Comparison of ENCODE assay signal across 8 cellular contexts in genomic region chr1:43706598-43707190, GRCh38. TPM values are rescaled to one million over a fixed set of nuclear protein-coding genes. Genes with fewer than 3 reads are reported as not detected.
DNase-seq lines count a peak whose midpoint lies in the region; ATAC-seq, FAIRE-seq and TF ChIP-seq lines count a peak whose summit lies in the region.

No MANE protein-coding gene starts in this region.

- peak overlapping the region; percentile 99 for H3K4me2 ChIP-seq in PC-3 (ENCODE audit: low read length)

- peak overlapping the region; percentile 82 for H3K27ac Mint-ChIP-seq in stimulated activated naive CD8-positive, alpha-beta T cell treated with anti-CD3 and anti-CD28 coated beads, Interleukin-15, Interleukin-2, amounts not matched to agents 100 ng/mL and 50 ng/mL, for 24 hours

- H3K36me3 Mint-ChIP-seq in stimulated activated naive CD8-positive, alpha-beta T cell treated with anti-CD3 and anti-CD28 coated beads, Interleukin-15, Interleukin-2, amounts not matched to agents 100 ng/mL and 50 ng/mL, for 24 hours (ENCODE audit: low read depth) = peaks cover 42% of the 10 kb centered on the region

- no peaks in the 10 kb centered on the region for H3K9me3 Mint-ChIP-seq in stimulated activated naive CD8-positive, alpha-beta T cell treated with anti-CD3 and anti-CD28 coated beads, Interleukin-15, Interleukin-2, amounts not matched to agents 100 ng/mL and 50 ng/mL, for 24 hours

- POLR2A ChIA-PET in PC-3 (lab: Charles Lee; ENCODE audit: unreplicated experiment) = interaction anchor here (0.7 to 0.8 kb wide), 2 partner anchors 57 to 436 kb away, joined by 3 to 6 read pairs; partner anchors contain the start of gene KDM4A

- H3K36me3 ChIP-seq in BE2C (peaks cover 4% of the 10 kb centered on the region; the same call in 1 of the 2 replicates), PC-3 (ENCODE audit: low read depth, low read length) (peaks cover 25% of the 10 kb centered on the region)

- intact Hi-C loops in PC-3 (cut with micrococcal nuclease) = loop anchor here (2.0 to 5.0 kb wide), 2 partner anchors 56 to 241 kb away; partner anchors contain the start of genes IPO13 and KDM4A
- intact Hi-C loops in lower leg skin (cut with DNase I; ENCODE audit: low total_unique reads) = no loop called here

- ATAC-seq in GM21619 (IDR thresholded peaks at IDR 0.05; ENCODE audit: unreplicated experiment) (peak; percentile 9), PC-3 (peak; percentile 29)

- peaks cover 35% of the 10 kb centered on the region for H3K4me1 Mint-ChIP-seq in stimulated activated naive CD8-positive, alpha-beta T cell treated with anti-CD3 and anti-CD28 coated beads, Interleukin-15, Interleukin-2, amounts not matched to agents 100 ng/mL and 50 ng/mL, for 24 hours (ENCODE audit: low read depth)

- no peaks in the 10 kb centered on the region for H3F3A ChIP-seq in PC-3 (ENCODE audit: low read length, unreplicated experiment)

- H3K4me3 ChIP-seq in BE2C (ENCODE audit: low read depth, low read length) (peak overlapping the region; percentile 73), PC-3 (ENCODE audit: low read length) (peak overlapping the region; percentile 83), cardiac fibroblast (replicated peaks in 1 of 2; ENCODE audit: low read depth in 2 of 2, low read length in 2 of 2) (peak overlapping the region; percentile 67 to 81), lower leg skin (ENCODE audit: low read depth, poor library complexity, severe bottlenecking) (peak overlapping the region; percentile 27)

- H3K4me1 ChIP-seq in BE2C (no peaks in the 10 kb centered on the region), PC-3 (ENCODE audit: insufficient read depth, low read length) (peaks cover 36% of the 10 kb centered on the region)

- no peak for FAIRE-seq in D721Med (lab: Jason Lieb, UNC)

- H4K20me1 ChIP-seq in PC-3 (ENCODE audit: low read length) = no peaks in the 10 kb centered on the region

- H3K9me3 ChIP-seq in BE2C (no peaks in the 10 kb centered on the region), PC-3 (ENCODE audit: low read length) (no peaks in the 10 kb centered on the region)

- peak overlapping the region; percentile 82 for H3K9ac ChIP-seq in PC-3 (ENCODE audit: low read length)

- no peak for TF ChIP-seq CTCF in BE2C (IDR thresholded peaks at IDR 0.05; ENCODE audit: low read depth, low read length)
- TF ChIP-seq CTCF in PC-3 (conservative IDR thresholded peaks at IDR 0.05; ENCODE audit: low read depth, low read length) = no peak
- no peak for TF ChIP-seq CTCF in cardiac fibroblast (IDR thresholded peaks at IDR 0.05; ENCODE audit: low read depth, low read length)
- TF ChIP-seq CTCF in lower leg skin (IDR thresholded peaks at IDR 0.05) = no peak
- no peak for TF ChIP-seq CTCF in D721Med (IDR thresholded peaks at IDR 0.05; ENCODE audit: insufficient read depth, missing control alignments)

- TSS peak; percentile 90 for BruUV-seq in PC-3 (replicated peaks; lab: Mats Ljungman, UMichigan)

- peak overlapping the region; percentile 17; the same call in 1 of the 2 replicates for H3K27ac ChIP-seq in PC-3 (ENCODE audit: low read length)

- H3K9me2 ChIP-seq in PC-3 (replicated peaks; ENCODE audit: low read length) = no peaks in the 10 kb centered on the region

- peak overlapping the region; percentile 87 for H2AFZ ChIP-seq in PC-3 (ENCODE audit: low read length)

- H3K27me3 ChIP-seq in BE2C (no peaks in the 10 kb centered on the region), PC-3 (ENCODE audit: low read length) (no peaks in the 10 kb centered on the region)

- peaks cover 33% of the 10 kb centered on the region for H3K79me2 ChIP-seq in PC-3 (ENCODE audit: low read length)

- DNase-seq in BE2C (no peak), PC-3 (peak; percentile 47), cardiac fibroblast (ENCODE audit: low read depth in 2 of 2) (peak; percentile 27 to 34), lower leg skin (ENCODE audit: low spot score in 2 of 2) (no peak), D721Med (ENCODE audit: insufficient read length, low spot score) (no peak), midbrain (lab: John Stamatoyannopoulos, UW) (no peak)

- TF ChIP-seq POLR2A in lower leg skin (IDR thresholded peaks at IDR 0.05) = no peak

- H3K27me3 Mint-ChIP-seq in stimulated activated naive CD8-positive, alpha-beta T cell treated with anti-CD3 and anti-CD28 coated beads, Interleukin-15, Interleukin-2, amounts not matched to agents 100 ng/mL and 50 ng/mL, for 24 hours = no peaks in the 10 kb centered on the region

- WGBS in lower leg skin, 2 donors = 2 to 3% methylated on average over 14 to 30 of the region's 30 CpGs

- H3K4me3 Mint-ChIP-seq in stimulated activated naive CD8-positive, alpha-beta T cell treated with anti-CD3 and anti-CD28 coated beads, Interleukin-15, Interleukin-2, amounts not matched to agents 100 ng/mL and 50 ng/mL, for 24 hours = peak overlapping the region; percentile 87

- CTCF ChIA-PET in PC-3 (lab: Charles Lee) = interaction anchor here (0.6 to 1.2 kb wide), 4 partner anchors 124 to 383 kb away, joined by 3 to 8 read pairs (median 3); no protein-coding TSS in a partner anchor

RNA-seq across cellular contexts. Expression of gene ST3GAL3, which starts 0.6 kb away (rescaled TPM):
- polyA plus RNA-seq in BE2C (2012; ENCODE audit: insufficient read depth, insufficient read length, low read depth) = 16.9 TPM
- total RNA-seq in PC-3 (2014; rRNA removed) = 7.4 and 9.0 TPM in 2 replicates
- total RNA-seq in lower leg skin = 10 to 100 TPM in 1 of 4 donors, 1 to 10 TPM in 3; 6.9 to 10.5 (median 8.0) TPM

RNA-seq across cellular contexts. Expression of gene KDM4A, which starts 56.7 kb away (rescaled TPM):
- polyA plus RNA-seq in BE2C (2012; ENCODE audit: insufficient read depth, insufficient read length, low read depth) = 16.0 TPM
- total RNA-seq in PC-3 (2014; rRNA removed) (23.2 and 27.8 TPM in 2 replicates), lower leg skin (10 to 100 TPM; 28.9 to 53.5 (median 37.6) TPM)

Comparison
In these comparisons a context has a peak if more than half of its experiments do, and no peak if none do; other contexts are left out.
1. DNase-seq: peak in PC-3 (single experiment) and cardiac fibroblast (2 of 2); none in BE2C (single experiment), lower leg skin (0 of 2), D721Med (single experiment) and midbrain (single experiment).
2. H3K4me3 ChIP-seq: peak in every context shown above with its lines; median percentile 83 in PC-3; 74 in cardiac fibroblast; 73 in BE2C; 27 in lower leg skin.